Comparison of ENCODE assay signal across 9 cellular contexts in the genomic region with DNA sequence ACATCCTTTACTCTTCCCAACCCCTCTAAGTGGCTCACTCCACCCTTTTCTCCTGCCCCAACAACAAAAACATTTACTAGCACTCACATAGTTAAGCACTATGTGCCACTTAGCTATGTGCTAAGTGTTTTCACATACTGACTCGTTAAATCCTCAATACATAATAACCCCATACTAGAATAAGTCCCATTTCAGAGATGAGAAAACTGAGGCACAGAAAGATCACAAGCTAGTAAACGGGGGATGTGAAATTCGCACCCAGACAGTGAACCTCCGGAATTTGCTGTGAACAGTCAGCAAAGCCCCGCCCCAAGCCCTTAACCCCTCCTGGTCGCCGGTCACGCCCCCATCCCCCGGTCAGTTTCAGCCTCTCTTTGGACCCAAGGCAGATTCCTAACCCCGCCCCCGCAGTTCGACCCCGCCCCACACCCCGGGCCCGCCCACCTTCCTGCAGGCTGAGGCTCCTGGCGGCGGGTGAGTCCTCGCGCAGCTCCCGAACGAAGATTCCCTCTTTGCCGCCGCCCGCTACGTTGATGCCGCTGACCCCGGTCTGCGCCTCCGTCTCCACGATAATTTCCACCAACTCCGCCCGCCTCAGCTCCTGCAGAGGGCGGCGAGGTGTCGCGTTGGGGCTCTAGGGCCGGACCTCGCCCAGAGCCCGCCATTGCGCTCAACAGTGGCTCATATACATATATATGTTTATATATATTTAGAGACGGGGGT. TPM values are rescaled to one million over a fixed set of nuclear protein-coding genes. Genes with fewer than 3 reads are reported as not detected.
DNase-seq lines count a peak whose midpoint lies in the region; ATAC-seq, FAIRE-seq and TF ChIP-seq lines count a peak whose summit lies in the region.
"Had no signal": no experiment of that assay in that cellular context is flagged by ENCODE, and none has a peak within 500 bp of the region (broad histone marks: within the 10 kb centered on the region; RNA-seq: fewer than 3 reads in every experiment).

No MANE protein-coding gene starts in this region.

- FAIRE-seq in RCC 7860 (lab: Jason Lieb, UNC), result no peak
- FAIRE-seq: colon had no signal

- no peaks in the 10 kb centered on the region for H3K9me2 ChIP-seq in neural cell (ENCODE audit: insufficient read depth, low read length)

- H3K27me3 ChIP-seq in CD8-positive, alpha-beta memory T cell (ENCODE audit: insufficient read depth, low read length, poor library complexity, severe bottlenecking), result no peaks in the 10 kb centered on the region
- H3K27me3 ChIP-seq in HUES48 (ENCODE audit: control insufficient read depth, insufficient read depth, low read length), result 0 out of 2 replicates have a peak, but pooled peaks cover under 1% of the 10 kb centered on the region
- H3K27me3 ChIP-seq in neural cell (ENCODE audit: insufficient read depth, low read depth, low read length), result peaks cover 7% of the 10 kb centered on the region
- H3K27me3 ChIP-seq in stomach, result no peaks in the 10 kb centered on the region

- peaks cover 0 to 1% (median 1%) of the 10 kb centered on the region in 3 donors for H3K36me3 Mint-ChIP-seq in CD8-positive, alpha-beta memory T cell
- no peaks in the 10 kb centered on the region for H3K36me3 Mint-ChIP-seq in activated T-helper 1 cell treated with anti-CD3 and anti-CD28 coated beads, Interleukin-12 subunit alpha, Interleukin-12 subunit beta, Interleukin-2, Interleukin-4 antibody, amounts not matched to agents 30 ng/mL and 10 ng/mL and 1 ng/mL, durations not matched to agents 14 hours and 24 hours and 36 hours (ENCODE audit: low read depth)

- TF ChIP-seq CTCF in fibroblast of pulmonary artery (IDR thresholded peaks at IDR 0.05; ENCODE audit: low read length, missing control alignments) (no peak), neural cell (IDR thresholded peaks at IDR 0.05; ENCODE audit: poor library complexity, severe bottlenecking) (no peak), stomach (IDR thresholded peaks at IDR 0.05) (no peak)

- POLR2A ChIA-PET in CD8-positive, alpha-beta memory T cell (lab: Charles Lee), result interaction anchor here (1.1 to 2.4 kb wide), 3 partner anchors 17 to 202 kb away, joined by 3 to 7 read pairs (median 7); partner anchors contain the start of gene BLVRB

- peaks cover 2 to 5% of the 10 kb centered on the region in 2 donors for H3K27me3 Mint-ChIP-seq in CD8-positive, alpha-beta memory T cell
- peaks cover 7% of the 10 kb centered on the region for H3K27me3 Mint-ChIP-seq in activated T-helper 1 cell treated with anti-CD3 and anti-CD28 coated beads, Interleukin-12 subunit alpha, Interleukin-12 subunit beta, Interleukin-2, Interleukin-4 antibody, amounts not matched to agents 30 ng/mL and 10 ng/mL and 1 ng/mL, durations not matched to agents 14 hours and 24 hours and 36 hours (ENCODE audit: insufficient read depth)

- H3K9me3 Mint-ChIP-seq in CD8-positive, alpha-beta memory T cell, result peaks cover 0 to 2% (median 0%) of the 10 kb centered on the region in 5 donors
- H3K9me3 Mint-ChIP-seq in activated T-helper 1 cell treated with anti-CD3 and anti-CD28 coated beads, Interleukin-12 subunit alpha, Interleukin-12 subunit beta, Interleukin-2, Interleukin-4 antibody, amounts not matched to agents 30 ng/mL and 10 ng/mL and 1 ng/mL, durations not matched to agents 14 hours and 24 hours and 36 hours, result no peaks in the 10 kb centered on the region

- no peaks in the 10 kb centered on the region for H3K9me3 ChIP-seq in CD8-positive, alpha-beta memory T cell (ENCODE audit: low read length)
- H3K9me3 ChIP-seq in HUES48 (ENCODE audit: control insufficient read depth, insufficient read depth, low read length) (no peaks in the 10 kb centered on the region), neural cell (ENCODE audit: low read length) (no peaks in the 10 kb centered on the region), stomach (no peaks in the 10 kb centered on the region)

- no peak for TF ChIP-seq POLR2A in stomach (IDR thresholded peaks at IDR 0.05)

- no peak overlapping the region for H3K4me2 ChIP-seq in neural cell (ENCODE audit: low read length)

- H3K4me3 Mint-ChIP-seq in CD8-positive, alpha-beta memory T cell, result peak overlapping the region; percentile 78 to 99 (median 95)
- H3K4me3 Mint-ChIP-seq in activated T-helper 1 cell treated with anti-CD3 and anti-CD28 coated beads, Interleukin-12 subunit alpha, Interleukin-12 subunit beta, Interleukin-2, Interleukin-4 antibody, amounts not matched to agents 30 ng/mL and 10 ng/mL and 1 ng/mL, durations not matched to agents 14 hours and 24 hours and 36 hours, result peak overlapping the region; percentile 83

- H3K9ac ChIP-seq in HUES48 (ENCODE audit: low read depth, low read length) (peak overlapping the region; percentile 23; the same call in 1 of the 2 replicates), neural cell (ENCODE audit: low read length) (no peak overlapping the region)

- TF ChIP-seq EP300 in neural cell (conservative IDR thresholded peaks at IDR 0.05; ENCODE audit: poor library complexity, severe bottlenecking) (no peak), stomach (IDR thresholded peaks at IDR 0.05) (no peak)

- peaks cover 15 to 25% (median 25%) of the 10 kb centered on the region in 3 donors for H3K4me1 Mint-ChIP-seq in CD8-positive, alpha-beta memory T cell
- peaks cover 21% of the 10 kb centered on the region for H3K4me1 Mint-ChIP-seq in activated T-helper 1 cell treated with anti-CD3 and anti-CD28 coated beads, Interleukin-12 subunit alpha, Interleukin-12 subunit beta, Interleukin-2, Interleukin-4 antibody, amounts not matched to agents 30 ng/mL and 10 ng/mL and 1 ng/mL, durations not matched to agents 14 hours and 24 hours and 36 hours (ENCODE audit: low read depth)

- H3K4me1 ChIP-seq in CD8-positive, alpha-beta memory T cell (ENCODE audit: insufficient read depth, low read length), result peaks cover 5% of the 10 kb centered on the region
- H3K4me1 ChIP-seq in HUES48 (ENCODE audit: control insufficient read depth, insufficient read depth, low read length), result peaks cover 8% of the 10 kb centered on the region; the same call in 1 of the 2 replicates
- H3K4me1 ChIP-seq in stomach, result peaks cover 0 to 28% (median 23%) of the 10 kb centered on the region in 4 donors

- peak; percentile 49 for ATAC-seq in GM19467 (IDR thresholded peaks at IDR 0.05; ENCODE audit: unreplicated experiment)

- no peaks in the 10 kb centered on the region for H4K20me1 ChIP-seq in neural cell (ENCODE audit: insufficient read depth)

- WGBS in stomach, 5 donors, result 0 to 1% (median 0%) methylated on average over 16 to 41 of the region's 41 CpGs

- CTCF ChIA-PET in CD8-positive, alpha-beta memory T cell (lab: Charles Lee), result interaction anchor here (2.1 to 3.2 kb wide), 2 partner anchors 17 to 61 kb away, joined by 6 to 18 read pairs; partner anchors contain the start of gene BLVRB

- DNase-seq in CD8-positive, alpha-beta memory T cell, result peak; percentile 64 to 82 (median 77)
- DNase-seq in RCC 7860 (ENCODE audit: low spot score), result peak; percentile 52
- peak; percentile 80 for DNase-seq in activated T-helper 1 cell treated with anti-CD3 and anti-CD28 coated beads, Interleukin-12 subunit alpha, Interleukin-12 subunit beta, Interleukin-2, Interleukin-4 antibody, amounts not matched to agents 30 ng/mL and 10 ng/mL and 1 ng/mL, durations not matched to agents 14 hours and 24 hours and 36 hours (ENCODE audit: low spot score)
- DNase-seq in fibroblast of pulmonary artery (ENCODE audit: low read depth), result peak; percentile 92
- DNase-seq in stomach, result peak; percentile 90

- no peak overlapping the region for H2AFZ ChIP-seq in neural cell (ENCODE audit: low read depth, low read length)

- no peaks in the 10 kb centered on the region for H3K79me2 ChIP-seq in neural cell (replicated peaks; ENCODE audit: insufficient read depth, low read length)

- no peaks in the 10 kb centered on the region for H3F3A ChIP-seq in neural cell (ENCODE audit: insufficient read depth, low read length, poor library complexity, severe bottlenecking)

- peak overlapping the region; percentile 8 to 93 (median 91) for H3K27ac Mint-ChIP-seq in CD8-positive, alpha-beta memory T cell
- peak overlapping the region; percentile 72 for H3K27ac Mint-ChIP-seq in activated T-helper 1 cell treated with anti-CD3 and anti-CD28 coated beads, Interleukin-12 subunit alpha, Interleukin-12 subunit beta, Interleukin-2, Interleukin-4 antibody, amounts not matched to agents 30 ng/mL and 10 ng/mL and 1 ng/mL, durations not matched to agents 14 hours and 24 hours and 36 hours

- H3K36me3 ChIP-seq in CD8-positive, alpha-beta memory T cell (ENCODE audit: insufficient read depth, low read length), result no peaks in the 10 kb centered on the region
- H3K36me3 ChIP-seq in HUES48 (ENCODE audit: control insufficient read depth, insufficient read depth, low read length), result no peaks in the 10 kb centered on the region
- no peaks in the 10 kb centered on the region for H3K36me3 ChIP-seq in neural cell (ENCODE audit: insufficient read depth, low read length)
- no peaks in the 10 kb centered on the region for H3K36me3 ChIP-seq in stomach

- peak overlapping the region; percentile 80 for H3K4me3 ChIP-seq in CD8-positive, alpha-beta memory T cell (ENCODE audit: low read length)
- H3K4me3 ChIP-seq in HUES48 (ENCODE audit: low read depth, low read length) (peak overlapping the region; percentile 66), fibroblast of pulmonary artery (replicated peaks; ENCODE audit: low read depth, low read length) (peak overlapping the region; percentile 60), neural cell (ENCODE audit: low read length) (peak overlapping the region; percentile 58), stomach (peak overlapping the region; percentile 51 to 75 (median 63))

- TF ChIP-seq RAD21 in neural cell (conservative IDR thresholded peaks at IDR 0.05), result no peak

- intact Hi-C loops in activated T-helper 1 cell treated with anti-CD3 and anti-CD28 coated beads, Interleukin-12 subunit alpha, Interleukin-12 subunit beta, Interleukin-2, Interleukin-4 antibody, amounts not matched to agents 30 ng/mL and 10 ng/mL and 1 ng/mL, durations not matched to agents 14 hours and 24 hours and 36 hours (cut with micrococcal nuclease), result loop anchor here (1.0 to 5.0 kb wide), 5 partner anchors 18 to 347 kb away; partner anchors contain the start of genes ACTMAP, AKT2, C19orf47 and PLD3
- intact Hi-C loops in stomach (cut with DNase I; ENCODE audit: low total_unique reads), result no loop called here

- peak overlapping the region; percentile 65 for H3K27ac ChIP-seq in CD8-positive, alpha-beta memory T cell (ENCODE audit: low read depth, low read length)
- H3K27ac ChIP-seq in HUES48 (ENCODE audit: low read depth, low read length) (peak overlapping the region; percentile 72), neural cell (ENCODE audit: low read length) (no peak overlapping the region), stomach (peak overlapping the region; percentile 79 to 91 (median 84))

RNA-seq across cellular contexts. Expression of gene PRX, which starts 9.8 kb away (rescaled TPM):
- 1 to 10 TPM; 1.4 to 1.6 TPM for total RNA-seq in CD8-positive, alpha-beta memory T cell
- 0.29 TPM for polyA plus RNA-seq in CD8-positive, alpha-beta memory T cell
- total RNA-seq in activated T-helper 1 cell treated with anti-CD3 and anti-CD28 coated beads, Interleukin-12 subunit alpha, Interleukin-12 subunit beta, Interleukin-2, Interleukin-4 antibody, amounts not matched to agents 30 ng/mL and 10 ng/mL and 1 ng/mL, durations not matched to agents 14 hours and 24 hours and 36 hours, result 0.99 and 1.7 TPM in 2 replicates
- 0.20 and 0.36 TPM in 2 replicates for polyA plus RNA-seq in neural cell
- 0.23 and 0.24 TPM in 2 replicates for polyA minus RNA-seq in neural cell
- total RNA-seq in stomach, result 1 to 10 TPM in 4 of 5 donors, not detected in 1; 4.3 to 8.6 (median 6.3) TPM
- 1 to 10 TPM; 1.6 to 2.7 (median 2.1) TPM for polyA plus RNA-seq in stomach

RNA-seq across cellular contexts. Expression of gene HIPK4, which starts 13.4 kb away (rescaled TPM):
- total RNA-seq in CD8-positive, alpha-beta memory T cell, result not detected
- polyA plus RNA-seq in CD8-positive, alpha-beta memory T cell, result not detected
- total RNA-seq in activated T-helper 1 cell treated with anti-CD3 and anti-CD28 coated beads, Interleukin-12 subunit alpha, Interleukin-12 subunit beta, Interleukin-2, Interleukin-4 antibody, amounts not matched to agents 30 ng/mL and 10 ng/mL and 1 ng/mL, durations not matched to agents 14 hours and 24 hours and 36 hours, result not detected in 2 replicates
- not detected in 2 replicates for polyA plus RNA-seq in neural cell
- 0.35 TPM in 1 of 2 replicates, not detected in the other for polyA minus RNA-seq in neural cell
- total RNA-seq in stomach, result not detected
- under 1 TPM; 0.05 to 0.46 (median 0.12) TPM for polyA plus RNA-seq in stomach

RNA-seq across cellular contexts. Expression of gene SERTAD1, which starts 22.4 kb away (rescaled TPM):
- 10 to 100 TPM; 15.9 to 17.8 TPM for total RNA-seq in CD8-positive, alpha-beta memory T cell
- polyA plus RNA-seq in CD8-positive, alpha-beta memory T cell, result 13.0 TPM
- 18.3 and 19.4 TPM in 2 replicates for total RNA-seq in activated T-helper 1 cell treated with anti-CD3 and anti-CD28 coated beads, Interleukin-12 subunit alpha, Interleukin-12 subunit beta, Interleukin-2, Interleukin-4 antibody, amounts not matched to agents 30 ng/mL and 10 ng/mL and 1 ng/mL, durations not matched to agents 14 hours and 24 hours and 36 hours
- 3.3 and 5.1 TPM in 2 replicates for polyA plus RNA-seq in neural cell
- 1.5 and 1.7 TPM in 2 replicates for polyA minus RNA-seq in neural cell
- 10 to 100 TPM in 1 of 5 donors, 1 to 10 TPM in 3, not detected in 1; 8.6 to 16.8 (median 9.7) TPM for total RNA-seq in stomach
- 10 to 100 TPM; 11.2 to 36.5 (median 25.2) TPM for polyA plus RNA-seq in stomach

RNA-seq across cellular contexts. Expression of gene SERTAD3, which starts 40.7 kb away (rescaled TPM):
- total RNA-seq in CD8-positive, alpha-beta memory T cell, result 1 to 10 TPM; 7.0 to 8.5 TPM
- polyA plus RNA-seq in CD8-positive, alpha-beta memory T cell, result 9.5 TPM
- 6.4 and 10.0 TPM in 2 replicates for total RNA-seq in activated T-helper 1 cell treated with anti-CD3 and anti-CD28 coated beads, Interleukin-12 subunit alpha, Interleukin-12 subunit beta, Interleukin-2, Interleukin-4 antibody, amounts not matched to agents 30 ng/mL and 10 ng/mL and 1 ng/mL, durations not matched to agents 14 hours and 24 hours and 36 hours
- polyA plus RNA-seq in neural cell (7.6 and 9.0 TPM in 2 replicates), stomach (10 to 100 TPM; 16.8 to 29.4 (median 25.9) TPM)
- 10.8 and 14.1 TPM in 2 replicates for polyA minus RNA-seq in neural cell
- total RNA-seq in stomach, result 10 to 100 TPM in 4 of 5 donors, 1 to 10 TPM in 1; 6.2 to 41.4 (median 32.5) TPM

RNA-seq across cellular contexts. Expression of gene PLD3, which starts 54.9 kb away (rescaled TPM):
- 10 to 100 TPM; 48.2 to 53.0 TPM for total RNA-seq in CD8-positive, alpha-beta memory T cell
- 73.6 TPM for polyA plus RNA-seq in CD8-positive, alpha-beta memory T cell
- total RNA-seq in activated T-helper 1 cell treated with anti-CD3 and anti-CD28 coated beads, Interleukin-12 subunit alpha, Interleukin-12 subunit beta, Interleukin-2, Interleukin-4 antibody, amounts not matched to agents 30 ng/mL and 10 ng/mL and 1 ng/mL, durations not matched to agents 14 hours and 24 hours and 36 hours, result 45.0 and 45.3 TPM in 2 replicates
- polyA plus RNA-seq in neural cell, result 426 and 454 TPM in 2 replicates
- 315 and 361 TPM in 2 replicates for polyA minus RNA-seq in neural cell
- total RNA-seq in stomach, result 100 to 1,000 TPM in 4 of 5 donors, 10 to 100 TPM in 1; 95.6 to 273 (median 257) TPM
- 10 to 100 TPM; 58.8 to 85.2 (median 74.9) TPM for polyA plus RNA-seq in stomach
